ENCODE assay signal across 8 cellular contexts in genomic region chr19:40750035-40750284, GRCh38. TPM values are rescaled to one million over a fixed set of nuclear protein-coding genes. Genes with fewer than 3 reads are reported as not detected.
DNase-seq lines count a peak whose midpoint lies in the region; ATAC-seq, FAIRE-seq and TF ChIP-seq lines count a peak whose summit lies in the region.

No MANE protein-coding gene starts in this region.

- TF ChIP-seq CTCF in astrocyte (IDR thresholded peaks at IDR 0.05; ENCODE audit: insufficient read depth, low read depth, low read length) (no peak), left lung (IDR thresholded peaks at IDR 0.05) (no peak), tibial artery (IDR thresholded peaks at IDR 0.05) (no peak)

- ATAC-seq in left lung (no peak), GM21825 (IDR thresholded peaks at IDR 0.05; ENCODE audit: unreplicated experiment) (no peak), GM19328 (IDR thresholded peaks at IDR 0.05; ENCODE audit: unreplicated experiment) (no peak)

- DNase-seq in activated T-cell treated with anti-CD3 and anti-CD28 coated beads, Interleukin-2, amount 50 U/mL, for 24 hours, result no peak
- no peak for DNase-seq in activated T-cell treated with anti-CD3 and anti-CD28 coated beads, Interleukin-2, amount 50 U/mL, for 1 hour
- DNase-seq in astrocyte (ENCODE audit: low read depth), result no peak
- no peak for DNase-seq in left lung
- DNase-seq in tibial artery, result no peak
- no peak for DNase-seq in HK-2 (ENCODE audit: unreplicated experiment)

- H3K4me2 ChIP-seq in astrocyte (ENCODE audit: low read length), result peak overlapping the region; percentile 92

- peak overlapping the region; percentile 97 for H3K27ac Mint-ChIP-seq in activated T-cell treated with anti-CD3 and anti-CD28 coated beads, Interleukin-2, amount 50 U/mL, for 24 hours
- peak overlapping the region; percentile 99 for H3K27ac Mint-ChIP-seq in astrocyte (ENCODE audit: unreplicated experiment)

- peak overlapping the region; percentile 87 for H3K9ac ChIP-seq in astrocyte (ENCODE audit: low read length)

- intact Hi-C loops in left lung (cut with DNase I) (no loop called here), tibial artery (cut with DNase I; ENCODE audit: low total_unique reads) (loop anchor here (2.0 to 10.0 kb wide), 2 partner anchors 55 to 59 kb away; partner anchors contain the start of gene NUMBL)

- no peaks in the 10 kb centered on the region for H3K9me3 ChIP-seq in astrocyte (ENCODE audit: insufficient read depth, low read depth, low read length)
- no peaks in the 10 kb centered on the region for H3K9me3 ChIP-seq in left lung
- no peaks in the 10 kb centered on the region for H3K9me3 ChIP-seq in tibial artery

- H3K27me3 Mint-ChIP-seq in activated T-cell treated with anti-CD3 and anti-CD28 coated beads, Interleukin-2, amount 50 U/mL, for 24 hours, result no peaks in the 10 kb centered on the region
- H3K27me3 Mint-ChIP-seq in astrocyte (ENCODE audit: low read depth, unreplicated experiment), result no peaks in the 10 kb centered on the region

- peak overlapping the region; percentile 55 for H2AFZ ChIP-seq in astrocyte (ENCODE audit: low read depth, low read length)

- H3K36me3 ChIP-seq in astrocyte (ENCODE audit: insufficient read depth, low read length), result no peaks in the 10 kb centered on the region
- H3K36me3 ChIP-seq in left lung, result no peaks in the 10 kb centered on the region
- H3K36me3 ChIP-seq in tibial artery, result peaks cover 0 to 10% (median 4%) of the 10 kb centered on the region in 3 donors

- FAIRE-seq in astrocyte (lab: Jason Lieb, UNC), result no peak

- H3K27me3 ChIP-seq in astrocyte (ENCODE audit: insufficient read depth, low read length) (no peaks in the 10 kb centered on the region), left lung (no peaks in the 10 kb centered on the region), tibial artery (no peaks in the 10 kb centered on the region)

- peak overlapping the region; percentile 70 for H3K4me3 ChIP-seq in astrocyte (ENCODE audit: insufficient read depth, low read depth, low read length)
- peak overlapping the region; percentile 45 to 58 for H3K4me3 ChIP-seq in left lung
- H3K4me3 ChIP-seq in tibial artery, result peak overlapping the region; percentile 44 to 63

- H3K36me3 Mint-ChIP-seq in activated T-cell treated with anti-CD3 and anti-CD28 coated beads, Interleukin-2, amount 50 U/mL, for 24 hours (ENCODE audit: low read depth), result peaks cover 46% of the 10 kb centered on the region
- peaks cover 8% of the 10 kb centered on the region for H3K36me3 Mint-ChIP-seq in astrocyte (ENCODE audit: low read depth, unreplicated experiment)

- H3K4me1 ChIP-seq in astrocyte (ENCODE audit: insufficient read depth, low read length) (peaks cover 25% of the 10 kb centered on the region), left lung (peaks cover 32 to 66% of the 10 kb centered on the region in 2 donors), tibial artery (peaks cover 0 to 55% (median 43%) of the 10 kb centered on the region in 4 donors)

- peaks cover 38% of the 10 kb centered on the region for H3K79me2 ChIP-seq in astrocyte (ENCODE audit: insufficient read depth, low read length)

- H3K27ac ChIP-seq in astrocyte (ENCODE audit: low read depth, low read length) (peak overlapping the region; percentile 86), left lung (peak overlapping the region; percentile 91 to 94), tibial artery (peak overlapping the region; percentile 66 to 92)

- H4K20me1 ChIP-seq in astrocyte (ENCODE audit: insufficient read depth, low read length), result peaks cover 10% of the 10 kb centered on the region

- H3K4me3 Mint-ChIP-seq in activated T-cell treated with anti-CD3 and anti-CD28 coated beads, Interleukin-2, amount 50 U/mL, for 24 hours, result peak overlapping the region; percentile 93
- H3K4me3 Mint-ChIP-seq in astrocyte (ENCODE audit: unreplicated experiment), result peak overlapping the region; percentile 99

- no peaks in the 10 kb centered on the region for H3K9me3 Mint-ChIP-seq in activated T-cell treated with anti-CD3 and anti-CD28 coated beads, Interleukin-2, amount 50 U/mL, for 24 hours
- no peaks in the 10 kb centered on the region for H3K9me3 Mint-ChIP-seq in astrocyte (ENCODE audit: unreplicated experiment)

- peaks cover 31% of the 10 kb centered on the region for H3K4me1 Mint-ChIP-seq in activated T-cell treated with anti-CD3 and anti-CD28 coated beads, Interleukin-2, amount 50 U/mL, for 24 hours (ENCODE audit: low read depth)
- peaks cover 27% of the 10 kb centered on the region for H3K4me1 Mint-ChIP-seq in astrocyte (ENCODE audit: low read depth, unreplicated experiment)

RNA-seq across cellular contexts. Expression of gene ACTMAP, which starts 0.3 kb away (rescaled TPM):
- 9.6 and 10.1 TPM in 2 replicates for total RNA-seq in astrocyte
- total RNA-seq in left lung, result 10 to 100 TPM; 15.1 to 17.6 TPM

RNA-seq across cellular contexts. Expression of gene SNRPA, which starts 1.0 kb away (rescaled TPM):
- 60.0 and 67.0 TPM in 2 replicates for total RNA-seq in astrocyte
- total RNA-seq in left lung, result 10 to 100 TPM; 46.1 to 79.1 TPM

RNA-seq across cellular contexts. Expression of gene MIA, which starts 25.4 kb away (rescaled TPM):
- total RNA-seq in astrocyte (2.5 TPM in 2 replicates), left lung (under 1 TPM in 1 of 2 donors, not detected in 1; 0.89 TPM)

RNA-seq across cellular contexts. Expression of gene RAB4B, which starts 28.1 kb away (rescaled TPM):
- total RNA-seq in astrocyte (18.8 and 21.0 TPM in 2 replicates), left lung (10 to 100 TPM; 42.6 to 50.4 TPM)

RNA-seq across cellular contexts. Expression of gene ITPKC, which starts 33.0 kb away (rescaled TPM):
- total RNA-seq in astrocyte (19.0 and 19.7 TPM in 2 replicates), left lung (10 to 100 TPM; 23.2 to 25.6 TPM)
